26 cellular contexts compared by ENCODE assay signal in the genomic region with DNA sequence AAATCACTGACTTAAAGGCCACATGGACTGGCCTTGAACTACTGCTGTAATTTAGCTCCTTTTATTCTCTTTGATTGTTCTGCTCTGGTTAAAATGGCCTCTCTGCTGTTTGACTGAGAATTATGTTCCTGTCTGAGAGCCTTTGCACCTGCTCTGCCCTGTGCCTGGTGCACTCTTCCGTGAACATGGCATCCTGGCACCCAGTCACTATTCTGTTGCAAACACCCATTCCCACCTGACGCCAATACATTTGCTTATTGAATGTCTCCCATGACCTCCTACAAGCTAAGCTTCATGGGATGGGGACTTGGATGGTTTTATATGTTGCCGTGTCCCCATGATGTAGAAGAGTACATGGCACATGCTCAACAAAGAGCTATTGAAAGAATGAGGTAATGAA. TPM values are rescaled to one million over a fixed set of nuclear protein-coding genes. Genes with fewer than 3 reads are reported as not detected.
"Had no signal": no experiment of that assay in that cellular context is flagged by ENCODE, and none has a peak within 500 bp of the region (broad histone marks: within the 10 kb centered on the region; RNA-seq: fewer than 3 reads in every experiment).

No MANE protein-coding gene starts in this region.

- H3K36me3 ChIP-seq: brain microvascular endothelial cell, stomach, transverse colon had no signal

- ATAC-seq: activated naive CD4-positive, alpha-beta T cell treated with anti-CD3 and anti-CD28 coated beads, Interleukin-2, amount 50 U/mL, for 72 hours; activated T-helper 17 cell treated with anti-CD3 and anti-CD28 coated beads, Interleukin-2, amount 50 U/mL, for 72 hours; left ventricle myocardium superior; sciatic nerve; stimulated activated memory B cell treated with anti-CD40 and anti-IgM and Interleukin-4, amounts not matched to agents 10 μg/mL and 1 μg/mL and 100 μg/mL, for 72 hours; T-cell; WTC11 had no signal

- H3K27ac ChIP-seq: brain microvascular endothelial cell, transverse colon had no signal

- H3K9me3 ChIP-seq: stomach, transverse colon had no signal

- H3K4me2 ChIP-seq: smooth muscle cell had no signal

- H3K4me3 ChIP-seq: smooth muscle cell, stomach, transverse colon had no signal

- FAIRE-seq: frontal cortex had no signal

- DNase-seq: activated CD8-positive, alpha-beta memory T cell treated with anti-CD3 and anti-CD28 coated beads for 24 hours; activated CD8-positive, alpha-beta memory T cell treated with anti-CD3 and anti-CD28 coated beads, Interleukin-2, amount 50 U/mL, for 4 hours; activated T-cell treated with anti-CD3 and anti-CD28 coated beads, Interleukin-2, amount 50 U/mL, for 24 hours; aorta; brain microvascular endothelial cell; central memory CD4-positive, alpha-beta T cell; dermis blood vessel endothelial cell; effector CD8-positive, alpha-beta T cell; glutamatergic neuron; hippocampal formation; left ventricle myocardium superior; mesenchymal stem cell; nucleus accumbens; stimulated activated CD4-positive, alpha-beta T cell treated with anti-CD3 and anti-CD28 coated beads, Interleukin-15, amount 100 ng/mL, for 24 hours; stomach; T-cell; T-helper 9 cell; transverse colon had no signal

- H3K27me3 ChIP-seq: stomach, transverse colon had no signal

RNA-seq across cellular contexts. Expression of gene HSD17B2, which starts 20.1 kb away (rescaled TPM):
- total RNA-seq: activated naive CD4-positive, alpha-beta T cell treated with anti-CD3 and anti-CD28 coated beads, Interleukin-2, amount 50 U/mL, for 72 hours; activated T-helper 17 cell treated with anti-CD3 and anti-CD28 coated beads, Interleukin-2, amount 50 U/mL, for 72 hours; aorta; left ventricle myocardium superior; mononuclear cell; sciatic nerve; T-cell had no signal

RNA-seq across cellular contexts. Expression of gene SDR42E1, which starts 43.8 kb away (rescaled TPM):
- total RNA-seq: smooth muscle cell had no signal
- polyA plus RNA-seq: smooth muscle cell had no signal
